ENCODE assay signal across 8 cellular contexts in the genomic region with DNA sequence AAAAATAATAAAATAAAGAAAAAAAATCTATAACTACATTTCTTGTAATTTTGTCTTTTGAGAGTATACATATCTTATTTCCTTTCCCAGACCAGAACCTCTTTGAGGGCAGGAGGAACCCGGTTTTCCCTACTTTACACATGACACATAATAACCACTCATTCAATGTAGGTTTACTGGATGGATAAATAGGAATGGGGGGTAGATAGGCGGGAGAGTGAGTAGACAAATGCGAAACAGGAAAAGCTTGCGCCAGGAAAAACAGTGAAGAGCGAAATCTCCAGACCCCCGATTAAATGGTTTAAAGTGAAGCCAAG. TPM values are rescaled to one million over a fixed set of nuclear protein-coding genes. Genes with fewer than 3 reads are reported as not detected.
DNase-seq lines count a peak whose midpoint lies in the region; ATAC-seq, FAIRE-seq and TF ChIP-seq lines count a peak whose summit lies in the region.

No MANE protein-coding gene starts in this region.

- CTCF ChIA-PET in activated B cell treated with CpG ODN at 0.5 μM for 24 hours (lab: Charles Lee), result no interaction called here

- H3K4me3 Mint-ChIP-seq in activated B cell treated with CpG ODN at 0.5 μM for 24 hours, result peak overlapping the region; percentile 91

- TF ChIP-seq CTCF in activated B cell treated with CpG ODN at 0.5 μM for 24 hours (IDR thresholded peaks at IDR 0.05) (no peak), heart left ventricle (IDR thresholded peaks at IDR 0.05) (no peak), sigmoid colon (IDR thresholded peaks at IDR 0.05) (no peak)

- H3K27me3 Mint-ChIP-seq in activated B cell treated with CpG ODN at 0.5 μM for 24 hours, result peaks cover 2% of the 10 kb centered on the region

- TF ChIP-seq EP300 in sigmoid colon (IDR thresholded peaks at IDR 0.05), result no peak

- peak overlapping the region; percentile 100 for H3K27ac Mint-ChIP-seq in activated B cell treated with CpG ODN at 0.5 μM for 24 hours

- peaks cover 0 to 4% (median 0%) of the 10 kb centered on the region in 9 donors for H3K36me3 ChIP-seq in heart left ventricle
- no peaks in the 10 kb centered on the region for H3K36me3 ChIP-seq in sigmoid colon

- H3K4me1 ChIP-seq in heart left ventricle (peaks cover 0 to 41% (median 25%) of the 10 kb centered on the region in 12 donors), sigmoid colon (peaks cover 0 to 32% (median 25%) of the 10 kb centered on the region in 4 donors)

- TF ChIP-seq POLR2A in heart left ventricle (IDR thresholded peaks at IDR 0.05) (no peak), sigmoid colon (IDR thresholded peaks at IDR 0.05) (no peak), H54 (IDR thresholded peaks at IDR 0.05; ENCODE audit: low read depth, low read length) (no peak; the same call in 1 of the 2 replicates)

- POLR2A ChIA-PET in activated B cell treated with CpG ODN at 0.5 μM for 24 hours (lab: Charles Lee), result no interaction called here

- no peak for FAIRE-seq in H54 (lab: Jason Lieb, UNC)

- no peaks in the 10 kb centered on the region for H3K9me3 Mint-ChIP-seq in activated B cell treated with CpG ODN at 0.5 μM for 24 hours

- 0 to 1% (median 0%) methylated on average over 6 of the region's 6 CpGs for WGBS in heart left ventricle, 4 donors
- 0 to 1% methylated on average over 6 of the region's 6 CpGs for WGBS in sigmoid colon, 2 donors

- H3K27ac ChIP-seq in heart left ventricle, result peak overlapping the region; percentile 91 to 100 (median 98)
- peak overlapping the region; percentile 85 to 94 (median 92) for H3K27ac ChIP-seq in sigmoid colon

- H3K4me1 Mint-ChIP-seq in activated B cell treated with CpG ODN at 0.5 μM for 24 hours, result peaks cover 47% of the 10 kb centered on the region

- no peaks in the 10 kb centered on the region for H3K27me3 ChIP-seq in heart left ventricle
- H3K27me3 ChIP-seq in sigmoid colon, result no peaks in the 10 kb centered on the region

- H3K9me3 ChIP-seq in heart left ventricle (no peaks in the 10 kb centered on the region), sigmoid colon (no peaks in the 10 kb centered on the region)

- peaks cover 14% of the 10 kb centered on the region for H3K36me3 Mint-ChIP-seq in activated B cell treated with CpG ODN at 0.5 μM for 24 hours (ENCODE audit: low read depth)

- peak; percentile 13 for ATAC-seq in GM19463 (IDR thresholded peaks at IDR 0.05; ENCODE audit: unreplicated experiment)
- no peak for ATAC-seq in activated B cell treated with CpG ODN at 0.5 μM for 24 hours (ENCODE audit: low read depth)
- peak in 3 of 4 donors; percentile 14 to 38 (median 21) for ATAC-seq in heart left ventricle

- intact Hi-C loops in activated B cell treated with CpG ODN at 0.5 μM for 24 hours (cut with micrococcal nuclease), result loop anchor here (2.0 to 5.0 kb wide), 3 partner anchors 16 to 785 kb away; partner anchors contain the start of gene WNT9B
- intact Hi-C loops in heart left ventricle (cut with DNase I), result loop anchor here in 2 of 10 donors (5.0 kb wide), 1 partner anchor 80 kb away; no protein-coding TSS in a partner anchor
- intact Hi-C loops in sigmoid colon (cut with DNase I), result no loop called here

- H3K4me3 ChIP-seq in heart left ventricle (peak overlapping the region; percentile 64 to 98 (median 80)), sigmoid colon (peak overlapping the region; percentile 72 to 98 (median 84))

- DNase-seq in activated B cell treated with CpG ODN at 0.5 μM for 24 hours, result no peak
- no peak for DNase-seq in heart left ventricle
- DNase-seq in sigmoid colon, result no peak
- no peak for DNase-seq in SHP77 (lab: John Stamatoyannopoulos, UW)
- no peak for DNase-seq in NCI-H1436 treated with DMSO at 0.1 percent for 48 hours (lab: John Stamatoyannopoulos, UW)
- DNase-seq in H54 (ENCODE audit: insufficient read length, low spot score), result no peak
- DNase-seq in SW480 (ENCODE audit: low spot score), result no peak

RNA-seq across cellular contexts. Expression of gene GOSR2, which starts 0.5 kb away (rescaled TPM):
- 64.7 and 78.0 TPM in 2 replicates for total RNA-seq in activated B cell treated with CpG ODN at 0.5 μM for 24 hours
- 10 to 100 TPM; 20.9 to 55.1 (median 38.4) TPM for total RNA-seq in heart left ventricle
- 10 to 100 TPM; 24.3 to 53.8 TPM for polyA plus RNA-seq in heart left ventricle
- 10 to 100 TPM; 35.0 to 47.0 (median 41.5) TPM for total RNA-seq in sigmoid colon
- polyA plus RNA-seq in sigmoid colon, result 10 to 100 TPM; 21.6 to 30.9 (median 29.8) TPM

RNA-seq across cellular contexts. Expression of gene RPRML, which starts 56.6 kb away (rescaled TPM):
- total RNA-seq in activated B cell treated with CpG ODN at 0.5 μM for 24 hours (not detected in 2 replicates), heart left ventricle (under 1 TPM in 3 of 9 donors, not detected in 6; 0.25 to 0.37 (median 0.29) TPM), sigmoid colon (1 to 10 TPM in 1 of 4 donors, under 1 TPM in 1, not detected in 2; 0.71 to 1.4 TPM)
- polyA plus RNA-seq in heart left ventricle (under 1 TPM in 1 of 2 donors, not detected in 1; 0.15 TPM), sigmoid colon (under 1 TPM in 1 of 3 donors, not detected in 2; 0.32 TPM)
